Comparison of ENCODE assay signal across 10 cellular contexts in genomic region chr16:1708083-1708767, GRCh38.
DNase-seq lines count a peak whose midpoint lies in the region; ATAC-seq and TF ChIP-seq lines count a peak whose summit lies in the region.
"Had no signal": no experiment of that assay in that cellular context is flagged by ENCODE, and none has a peak within 500 bp of the region (broad histone marks: within the 10 kb centered on the region; RNA-seq: fewer than 3 reads in every experiment).

No MANE protein-coding gene starts in this region.

- H3K27me3 ChIP-seq in muscle layer of colon (ENCODE audit: control insufficient read depth in 1 of 2, insufficient read depth in 2 of 2, low read length in 2 of 2): no peaks in the 10 kb centered on the region

- H3K4me1 ChIP-seq in HEK293 (ENCODE audit: control insufficient read depth, insufficient read depth, low read length): peaks cover 11% of the 10 kb centered on the region; the same call in 1 of the 2 replicates
- H3K4me1 ChIP-seq in muscle layer of colon (ENCODE audit: insufficient read depth, low read length): peaks cover 32% of the 10 kb centered on the region

- no peaks in the 10 kb centered on the region for H3K9me3 ChIP-seq in HEK293 (ENCODE audit: control insufficient read depth, insufficient read depth, low read depth, low read length)
- no peaks in the 10 kb centered on the region for H3K9me3 ChIP-seq in muscle layer of colon (ENCODE audit: low read length)

- CTCF ChIA-PET in AG04449 (lab: Yijun Ruan, JAX): interaction anchor here (1.0 to 5.1 kb wide), 11 partner anchors 8 to 97 kb away, joined by 3 to 66 read pairs (median 6); partner anchors contain the start of genes EME2, JPT2, MRPS34 and NUBP2
- CTCF ChIA-PET in HEK293 (lab: Yijun Ruan, JAX): no interaction called here

- DNase-seq in AG04449 (ENCODE audit: low read depth, low spot score): no peak
- DNase-seq in astrocyte of the cerebellum (ENCODE audit: low read depth): no peak
- no peak for DNase-seq in GOT3 (lab: John Stamatoyannopoulos, UW)
- no peak for DNase-seq in NCI-H1048 (lab: John Stamatoyannopoulos, UW)
- DNase-seq in activated CD4-positive, CD25-positive, alpha-beta regulatory T cell treated with anti-CD3 and anti-CD28 coated beads, Interleukin-2, amount 50 U/mL, for 72 hours: no peak
- DNase-seq: GDM1; stimulated activated CD4-positive, alpha-beta T cell treated with anti-CD3 and anti-CD28 coated beads, Interleukin-4, amount 100 ng/mL, for 4 hours had no signal

- peak overlapping the region; percentile 86 for H3K9ac ChIP-seq in muscle layer of colon (ENCODE audit: low read length)

- POLR2A ChIA-PET in AG04449 (lab: Yijun Ruan, JAX): no interaction called here
- POLR2A ChIA-PET in HEK293 (lab: Yijun Ruan, JAX): interaction anchor here (1.5 kb wide), 1 partner anchor 30 kb away, joined by 3 read pairs; the partner anchor contains the start of gene JPT2

- peaks cover 0 to 13% of the 10 kb centered on the region in 2 experiments; a peak in 2 of 3 replicates for H3K36me3 ChIP-seq in HEK293 (ENCODE audit: control insufficient read depth in 2 of 2, insufficient read depth in 1 of 2, low read length in 2 of 2)
- H3K36me3 ChIP-seq in muscle layer of colon (ENCODE audit: insufficient read depth, low read length): no peaks in the 10 kb centered on the region

- ATAC-seq in HG03442 (IDR thresholded peaks at IDR 0.05; ENCODE audit: unreplicated experiment): no peak

- in situ Hi-C loops in astrocyte of the cerebellum (cut with HindIII; ENCODE audit: low sequenced_read_pairs): no loop called here

- TF ChIP-seq CTCF in AG04449 (IDR thresholded peaks at IDR 0.05; ENCODE audit: insufficient read depth, low read length, missing control alignments) (no peak), HEK293 (tag by site-specific recombination; IDR thresholded peaks at IDR 0.05) (no peak), astrocyte of the cerebellum (IDR thresholded peaks at IDR 0.05; ENCODE audit: low read depth, low read length, missing control alignments) (no peak)

- no peak overlapping the region for H3K27ac ChIP-seq in HEK293 (ENCODE audit: extremely low read depth, low read depth, low read length)
- H3K27ac ChIP-seq in muscle layer of colon (ENCODE audit: low read depth, low read length): peak overlapping the region; percentile 36

- H3K4me3 ChIP-seq in AG04449 (ENCODE audit: low read depth, low read length) (peak overlapping the region; percentile 99), HEK293 (ENCODE audit: low read depth, low read length) (no peak overlapping the region), astrocyte of the cerebellum (ENCODE audit: low read depth, low read length) (peak overlapping the region; percentile 86), muscle layer of colon (ENCODE audit: low read depth in 1 of 2, low read length in 2 of 2) (peak overlapping the region in 1 of 2 donors; percentile 76)

TF ChIP-seq in HEK293, 187 proteins besides CTCF, POLR2A, EP300 and RAD21:
- no peak for TF ChIP-seq ZNF677 (tag by site-specific recombination; IDR thresholded peaks at IDR 0.05)
- peak; percentile 47; the same call in 1 of the 2 replicates for TF ChIP-seq ZBTB44 (tag by site-specific recombination; IDR thresholded peaks at IDR 0.05)
